In the genomic region with DNA sequence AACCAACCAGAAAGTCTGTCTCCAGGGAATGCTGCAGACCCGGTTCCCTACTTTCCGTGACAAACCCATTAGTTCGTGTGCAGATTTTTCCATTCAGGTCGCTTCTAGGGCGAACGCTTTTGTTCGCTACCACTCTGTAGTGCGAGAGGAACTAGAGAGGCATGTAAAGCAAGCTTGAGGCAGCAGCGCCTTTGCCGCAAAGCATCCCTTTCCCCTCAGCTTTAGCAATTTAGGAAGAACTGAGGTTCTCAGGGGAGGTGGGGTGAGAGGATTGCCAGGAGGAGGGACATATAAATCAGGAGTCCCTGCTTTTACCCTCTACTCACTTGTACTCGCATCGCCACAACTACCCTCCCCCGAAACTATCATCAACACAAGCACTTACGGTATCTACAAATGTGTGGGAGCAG, we compare ENCODE assay signal across 7 cellular contexts. TPM values are rescaled to one million over a fixed set of nuclear protein-coding genes. Genes with fewer than 3 reads are reported as not detected.
DNase-seq lines count a peak whose midpoint lies in the region; ATAC-seq and FAIRE-seq lines count a peak whose summit lies in the region.

No MANE protein-coding gene starts in this region.

- H3K36me3 ChIP-seq in SK-N-MC (ENCODE audit: insufficient read depth, low read length) (no peaks in the 10 kb centered on the region), endocrine pancreas (ENCODE audit: control insufficient read depth, insufficient read depth, low read length) (no peaks in the 10 kb centered on the region)

- H3K4me3 ChIP-seq in SK-N-MC: peak overlapping the region; percentile 91
- peak overlapping the region; percentile 62 for H3K4me3 ChIP-seq in endocrine pancreas (ENCODE audit: control insufficient read depth, insufficient read depth, low read length)

- no peaks in the 10 kb centered on the region for H3K4me1 ChIP-seq in endocrine pancreas (ENCODE audit: control insufficient read depth, insufficient read depth, low read length)

- peak; percentile 25 for ATAC-seq in HG03025 (IDR thresholded peaks at IDR 0.05; ENCODE audit: low FRiP score, unreplicated experiment)

- DNase-seq in GM18507 (ENCODE audit: extremely low spot score, insufficient read length, low read depth) (no peak), SK-N-MC (ENCODE audit: low read depth, low spot score) (no peak), lung microvascular endothelial cell (ENCODE audit: low read depth in 2 of 2) (peak; percentile 3 to 5)
- no peak for DNase-seq in effector CD8-positive, alpha-beta T cell (lab: John Stamatoyannopoulos, UW)

- H3K27me3 ChIP-seq in endocrine pancreas (ENCODE audit: control insufficient read depth, insufficient read depth, low read length): no peaks in the 10 kb centered on the region

- no peaks in the 10 kb centered on the region for H3K9me3 ChIP-seq in SK-N-MC (ENCODE audit: low read depth, low read length)
- H3K9me3 ChIP-seq in endocrine pancreas (ENCODE audit: control insufficient read depth, low read length): no peaks in the 10 kb centered on the region

- FAIRE-seq in GM18507 (lab: Jason Lieb, UNC): peak; percentile 53

- H3K9ac ChIP-seq in SK-N-MC (ENCODE audit: insufficient read length) (no peak overlapping the region), endocrine pancreas (ENCODE audit: control insufficient read depth, insufficient read depth, low read length) (peak overlapping the region; percentile 19)

- H3K27ac ChIP-seq in SK-N-MC (no peak overlapping the region), temporal lobe (ENCODE audit: low read depth, low read length) (peak overlapping the region; percentile 61)

RNA-seq across cellular contexts. Expression of a gene that starts 0.8 kb away (rescaled TPM):
- total RNA-seq in lung microvascular endothelial cell (under 0.01 TPM in 1 of 2 replicates, not detected in the other), temporal lobe (18.4 TPM)

Comparison
In these comparisons a context has a peak if more than half of its experiments do, and no peak if none do; other contexts are left out.
1. DNase-seq: peak in lung microvascular endothelial cell (2 of 2); none in GM18507 (single experiment), SK-N-MC (single experiment) and effector CD8-positive, alpha-beta T cell (single experiment).
2. RNA of a gene that starts 0.8 kb away (total RNA-seq): 18.4 TPM in temporal lobe (single experiment); under 0.01 TPM in lung microvascular endothelial cell; every median in the first group is over 10 times any median in the second.